In the genomic region with DNA sequence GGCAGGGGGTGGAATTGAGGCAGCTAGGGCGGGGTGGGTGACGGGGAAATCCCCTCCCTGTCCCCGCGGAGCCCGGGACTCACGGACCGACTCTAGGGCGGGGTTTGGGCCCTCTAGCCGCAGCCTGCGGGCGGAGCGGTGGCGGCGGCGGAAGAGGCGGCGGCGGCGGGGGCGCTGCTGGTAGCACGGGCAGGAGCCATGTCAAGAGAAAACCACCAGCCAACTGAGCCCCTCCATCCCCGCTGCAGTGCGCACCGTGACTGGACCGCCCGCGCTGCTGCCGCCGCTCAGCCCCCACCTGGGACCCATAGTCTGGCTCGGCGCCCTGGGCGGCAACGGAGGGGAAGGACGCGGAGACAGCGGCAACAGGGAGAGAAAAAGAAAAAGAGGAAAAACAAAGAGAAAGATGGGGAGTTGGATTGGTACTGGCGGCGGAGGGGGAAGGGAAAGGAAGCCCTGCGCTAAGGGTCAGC, we compare ENCODE assay signal across 1 cellular context.
TF ChIP-seq lines count a peak whose summit lies in the region.

No MANE protein-coding gene starts in this region.

TF ChIP-seq in K562, 482 proteins besides CTCF, POLR2A, EP300 and RAD21 (continued from another document and continues in another):
- TF ChIP-seq, protein P1, sequence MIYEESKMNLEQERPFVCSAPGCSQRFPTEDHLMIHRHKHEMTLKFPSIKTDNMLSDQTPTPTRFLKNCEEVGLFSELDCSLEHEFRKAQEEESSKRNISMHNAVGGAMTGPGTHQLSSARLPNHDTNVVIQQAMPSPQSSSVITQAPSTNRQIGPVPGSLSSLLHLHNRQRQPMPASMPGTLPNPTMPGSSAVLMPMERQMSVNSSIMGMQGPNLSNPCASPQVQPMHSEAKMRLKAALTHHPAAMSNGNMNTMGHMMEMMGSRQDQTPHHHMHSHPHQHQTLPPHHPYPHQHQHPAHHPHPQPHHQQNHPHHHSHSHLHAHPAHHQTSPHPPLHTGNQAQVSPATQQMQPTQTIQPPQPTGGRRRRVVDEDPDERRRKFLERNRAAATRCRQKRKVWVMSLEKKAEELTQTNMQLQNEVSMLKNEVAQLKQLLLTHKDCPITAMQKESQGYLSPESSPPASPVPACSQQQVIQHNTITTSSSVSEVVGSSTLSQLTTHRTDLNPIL (CRISPR knock-in tag; IDR thresholded peaks at IDR 0.05) = no peak
- TF ChIP-seq, protein P2, sequence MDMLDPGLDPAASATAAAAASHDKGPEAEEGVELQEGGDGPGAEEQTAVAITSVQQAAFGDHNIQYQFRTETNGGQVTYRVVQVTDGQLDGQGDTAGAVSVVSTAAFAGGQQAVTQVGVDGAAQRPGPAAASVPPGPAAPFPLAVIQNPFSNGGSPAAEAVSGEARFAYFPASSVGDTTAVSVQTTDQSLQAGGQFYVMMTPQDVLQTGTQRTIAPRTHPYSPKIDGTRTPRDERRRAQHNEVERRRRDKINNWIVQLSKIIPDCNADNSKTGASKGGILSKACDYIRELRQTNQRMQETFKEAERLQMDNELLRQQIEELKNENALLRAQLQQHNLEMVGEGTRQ (CRISPR knock-in tag; IDR thresholded peaks at IDR 0.05) = no peak
- TF ChIP-seq, protein P3, sequence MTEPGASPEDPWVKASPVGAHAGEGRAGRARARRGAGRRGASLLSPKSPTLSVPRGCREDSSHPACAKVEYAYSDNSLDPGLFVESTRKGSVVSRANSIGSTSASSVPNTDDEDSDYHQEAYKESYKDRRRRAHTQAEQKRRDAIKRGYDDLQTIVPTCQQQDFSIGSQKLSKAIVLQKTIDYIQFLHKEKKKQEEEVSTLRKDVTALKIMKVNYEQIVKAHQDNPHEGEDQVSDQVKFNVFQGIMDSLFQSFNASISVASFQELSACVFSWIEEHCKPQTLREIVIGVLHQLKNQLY (CRISPR knock-in tag; conservative IDR thresholded peaks at IDR 0.05) = no peak; a peak in 1 of 4 replicates
- TF ChIP-seq ZNF592 (IDR thresholded peaks at IDR 0.05) (no peak), ZNF75A (CRISPR knock-in tag; IDR thresholded peaks at IDR 0.05) (no peak), RBM15 (IDR thresholded peaks at IDR 0.05; ENCODE audit: insufficient read depth, low read length) (no peak), RBBP5 (IDR thresholded peaks at IDR 0.05; ENCODE audit: borderline replicate concordance, insufficient read depth, low read length, poor library complexity, severe bottlenecking) (peak; percentile 45), ZNF395 (CRISPR knock-in tag; IDR thresholded peaks at IDR 0.05) (0 out of 2 replicates have a peak, but pooled peaks have one; percentile 44), ARID4B (CRISPR knock-in tag; IDR thresholded peaks at IDR 0.05) (0 out of 2 replicates have a peak, but pooled peaks have one; percentile 62), POLR2G (IDR thresholded peaks at IDR 0.05; ENCODE audit: low read depth, low read length) (peak; percentile 92), EGR1 (conservative IDR thresholded peaks at IDR 0.05) (peak; percentile 80), ZNF655 (CRISPR knock-in tag; IDR thresholded peaks at IDR 0.05) (no peak), CBX8 (IDR thresholded peaks at IDR 0.05; ENCODE audit: borderline replicate concordance, extremely low read depth, low read depth, low read length, poor library complexity, severe bottlenecking) (no peak), FOXJ3 (CRISPR knock-in tag; IDR thresholded peaks at IDR 0.05) (no peak), ZSCAN32 (CRISPR knock-in tag; IDR thresholded peaks at IDR 0.05) (no peak), GATAD2A (IDR thresholded peaks at IDR 0.05) (no peak), ZNF311 (CRISPR knock-in tag; IDR thresholded peaks at IDR 0.05) (no peak), KDM4B (IDR thresholded peaks at IDR 0.05; ENCODE audit: borderline replicate concordance in 2 of 2, low read depth in 1 of 2) (no peak), PCBP1 (IDR thresholded peaks at IDR 0.05; ENCODE audit: low read depth, low read length, poor library complexity, severe bottlenecking) (peak; percentile 94), XRCC4 (IDR thresholded peaks at IDR 0.05; ENCODE audit: extremely low read depth, insufficient read depth, insufficient read length) (no peak), MAFK (IDR thresholded peaks at IDR 0.05; ENCODE audit: low read length) (no peak), CHD2 (IDR thresholded peaks at IDR 0.05; ENCODE audit: low read depth, low read length) (peak; percentile 64; the same call in 1 of the 2 replicates), ARID3B (CRISPR knock-in tag; IDR thresholded peaks at IDR 0.05; ENCODE audit: borderline replicate concordance) (no peak), HEY1 (CRISPR knock-in tag; IDR thresholded peaks at IDR 0.05; ENCODE audit: borderline replicate concordance) (no peak), THRB (CRISPR knock-in tag; conservative IDR thresholded peaks at IDR 0.05) (peak; percentile 71), TCF7L2 (IDR thresholded peaks at IDR 0.05; ENCODE audit: low read depth, low read length) (no peak)
- TF ChIP-seq, protein P4, sequence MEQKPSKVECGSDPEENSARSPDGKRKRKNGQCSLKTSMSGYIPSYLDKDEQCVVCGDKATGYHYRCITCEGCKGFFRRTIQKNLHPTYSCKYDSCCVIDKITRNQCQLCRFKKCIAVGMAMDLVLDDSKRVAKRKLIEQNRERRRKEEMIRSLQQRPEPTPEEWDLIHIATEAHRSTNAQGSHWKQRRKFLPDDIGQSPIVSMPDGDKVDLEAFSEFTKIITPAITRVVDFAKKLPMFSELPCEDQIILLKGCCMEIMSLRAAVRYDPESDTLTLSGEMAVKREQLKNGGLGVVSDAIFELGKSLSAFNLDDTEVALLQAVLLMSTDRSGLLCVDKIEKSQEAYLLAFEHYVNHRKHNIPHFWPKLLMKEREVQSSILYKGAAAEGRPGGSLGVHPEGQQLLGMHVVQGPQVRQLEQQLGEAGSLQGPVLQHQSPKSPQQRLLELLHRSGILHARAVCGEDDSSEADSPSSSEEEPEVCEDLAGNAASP (IDR thresholded peaks at IDR 0.05) = no peak
- TF ChIP-seq, protein P5, sequence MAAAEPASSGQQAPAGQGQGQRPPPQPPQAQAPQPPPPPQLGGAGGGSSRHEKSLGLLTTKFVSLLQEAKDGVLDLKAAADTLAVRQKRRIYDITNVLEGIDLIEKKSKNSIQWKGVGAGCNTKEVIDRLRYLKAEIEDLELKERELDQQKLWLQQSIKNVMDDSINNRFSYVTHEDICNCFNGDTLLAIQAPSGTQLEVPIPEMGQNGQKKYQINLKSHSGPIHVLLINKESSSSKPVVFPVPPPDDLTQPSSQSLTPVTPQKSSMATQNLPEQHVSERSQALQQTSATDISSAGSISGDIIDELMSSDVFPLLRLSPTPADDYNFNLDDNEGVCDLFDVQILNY (CRISPR knock-in tag; IDR thresholded peaks at IDR 0.05) = no peak
- TF ChIP-seq, protein P6, sequence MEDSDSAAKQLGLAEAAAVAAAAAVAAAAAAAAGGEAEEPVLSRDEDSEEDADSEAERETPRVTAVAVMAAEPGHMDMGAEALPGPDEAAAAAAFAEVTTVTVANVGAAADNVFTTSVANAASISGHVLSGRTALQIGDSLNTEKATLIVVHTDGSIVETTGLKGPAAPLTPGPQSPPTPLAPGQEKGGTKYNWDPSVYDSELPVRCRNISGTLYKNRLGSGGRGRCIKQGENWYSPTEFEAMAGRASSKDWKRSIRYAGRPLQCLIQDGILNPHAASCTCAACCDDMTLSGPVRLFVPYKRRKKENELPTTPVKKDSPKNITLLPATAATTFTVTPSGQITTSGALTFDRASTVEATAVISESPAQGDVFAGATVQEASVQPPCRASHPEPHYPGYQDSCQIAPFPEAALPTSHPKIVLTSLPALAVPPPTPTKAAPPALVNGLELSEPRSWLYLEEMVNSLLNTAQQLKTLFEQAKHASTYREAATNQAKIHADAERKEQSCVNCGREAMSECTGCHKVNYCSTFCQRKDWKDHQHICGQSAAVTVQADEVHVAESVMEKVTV (CRISPR knock-in tag; IDR thresholded peaks at IDR 0.05) = no peak
